Comparison of ENCODE assay signal across 29 cellular contexts in the genomic region with DNA sequence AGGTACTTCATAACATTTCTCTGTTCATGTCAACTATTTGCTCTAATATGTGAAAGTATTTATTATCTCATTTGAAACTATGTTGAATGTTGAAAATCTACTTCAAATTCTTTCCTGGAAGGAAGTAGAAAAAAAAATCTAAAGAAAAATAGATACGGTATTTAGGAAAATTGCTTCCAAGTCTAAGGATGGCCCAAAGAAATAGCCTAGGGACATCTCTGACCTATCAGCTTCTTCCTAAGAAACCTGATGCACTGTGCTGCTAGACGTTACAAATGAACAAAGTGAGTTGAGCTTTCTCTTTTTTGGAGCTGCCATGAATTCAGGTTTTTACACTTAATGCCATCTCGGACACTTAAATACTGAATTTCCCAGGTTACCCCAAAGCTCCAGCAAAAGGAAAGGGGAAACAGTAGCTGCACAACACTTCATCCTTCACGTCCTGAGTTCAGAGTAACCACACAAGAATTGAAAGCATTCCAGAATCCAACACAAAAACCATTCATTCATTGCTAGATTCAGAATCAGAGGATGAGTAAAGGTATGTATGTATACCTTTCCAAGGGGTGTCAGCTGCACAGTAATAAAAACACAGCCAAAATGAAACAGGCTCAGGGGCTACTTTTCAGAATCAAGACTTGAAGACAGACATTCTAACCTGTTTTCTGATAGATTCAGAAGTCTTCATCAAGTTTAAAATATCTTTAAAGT. TPM values are rescaled to one million over a fixed set of nuclear protein-coding genes. Genes with fewer than 3 reads are reported as not detected.
DNase-seq lines count a peak whose midpoint lies in the region; ATAC-seq, FAIRE-seq and TF ChIP-seq lines count a peak whose summit lies in the region.
"Had no signal": no experiment of that assay in that cellular context is flagged by ENCODE, and none has a peak within 500 bp of the region (broad histone marks: within the 10 kb centered on the region; RNA-seq: fewer than 3 reads in every experiment).

No MANE protein-coding gene starts in this region.

- no peak overlapping the region for H2BK5ac ChIP-seq in mesenchymal stem cell (ENCODE audit: low read depth, low read length, poor library complexity, severe bottlenecking)

- no peak overlapping the region for H3K27ac ChIP-seq in astrocyte (ENCODE audit: low read depth, low read length)
- peak overlapping the region; percentile 20 for H3K27ac ChIP-seq in mesenchymal stem cell (ENCODE audit: low read length, poor library complexity, severe bottlenecking)
- H3K27ac ChIP-seq in subcutaneous abdominal adipose tissue (ENCODE audit: low read depth, low read length) = peak overlapping the region; percentile 51
- H3K27ac ChIP-seq: BLaER1, cardiac muscle cell, left lung had no signal

- H3K14ac ChIP-seq in mesenchymal stem cell (ENCODE audit: low read length in 2 of 2) = no peak overlapping the region

- H3K4ac ChIP-seq in mesenchymal stem cell (ENCODE audit: low read depth in 1 of 2, low read length in 2 of 2) = no peak overlapping the region

- DNase-seq in EH (ENCODE audit: low read depth) (peak; percentile 34), astrocyte (ENCODE audit: low read depth) (peak; percentile 6), mesenchymal stem cell (no peak), Ammon's horn (ENCODE audit: low spot score) (no peak)
- DNase-seq in activated CD4-positive, alpha-beta T cell treated with anti-CD3 and anti-CD28 coated beads for 1 hour = no peak
- DNase-seq: ACHN; amniotic stem cell; glutamatergic neuron; HCEC 1CT; left lung; NCI-H146; NCI-H2107; NCI-H345; NCI-H748 treated with DMSO at 0.1 percent for 48 hours; Right ventricle myocardium superior; stimulated activated CD4-positive, alpha-beta T cell treated with anti-CD3 and anti-CD28 coated beads, Interleukin-15, amount 100 ng/mL, for 24 hours; stimulated activated CD4-positive, alpha-beta T cell treated with anti-CD3 and anti-CD28 coated beads, Interleukin-4, amount 100 ng/mL, for 4 hours; substantia nigra had no signal

- H2BK12ac ChIP-seq in mesenchymal stem cell (ENCODE audit: low read length in 2 of 2) = no peak overlapping the region

- no peak overlapping the region for H2BK15ac ChIP-seq in mesenchymal stem cell (ENCODE audit: low read depth, poor library complexity, severe bottlenecking)

- H4K20me1 ChIP-seq in astrocyte (ENCODE audit: insufficient read depth, low read length) = peaks cover 7% of the 10 kb centered on the region

- H3K9ac ChIP-seq in astrocyte (ENCODE audit: low read length) (peak overlapping the region; percentile 24), mesenchymal stem cell (ENCODE audit: low read length) (peak overlapping the region; percentile 13), subcutaneous abdominal adipose tissue (ENCODE audit: low read length in 5 of 5) (no peak overlapping the region)
- H3K9ac ChIP-seq: BLaER1 had no signal

- WGBS in mesenchymal stem cell = 99% methylated on average over 3 of the region's 4 CpGs

- H4K8ac ChIP-seq in mesenchymal stem cell (ENCODE audit: low read length) = no peak overlapping the region

- H2AFZ ChIP-seq in astrocyte (ENCODE audit: low read depth, low read length) (no peak overlapping the region), mesenchymal stem cell (ENCODE audit: low read depth, low read length) (no peak overlapping the region)

- H4K91ac ChIP-seq in mesenchymal stem cell (ENCODE audit: low read length) = no peak overlapping the region

- H3K79me1 ChIP-seq in mesenchymal stem cell (replicated peaks; ENCODE audit: low read length, poor library complexity, severe bottlenecking) = peaks cover 4% of the 10 kb centered on the region

- H3K27ac Mint-ChIP-seq in astrocyte (ENCODE audit: unreplicated experiment) = peak overlapping the region; percentile 6
- H3K27ac Mint-ChIP-seq: activated naive CD4-positive, alpha-beta T cell treated with anti-CD3 and anti-CD28 coated beads, Interleukin-2, amount 50 U/mL, for 24 hours had no signal

- H3K4me3 ChIP-seq in astrocyte (ENCODE audit: insufficient read depth, low read depth, low read length) (no peak overlapping the region), mesenchymal stem cell (ENCODE audit: insufficient read depth in 1 of 2, low read depth in 1 of 2, low read length in 2 of 2) (no peak overlapping the region), subcutaneous abdominal adipose tissue (ENCODE audit: low read depth in 1 of 5, low read length in 5 of 5) (no peak overlapping the region)
- H3K4me3 ChIP-seq: BLaER1, cardiac muscle cell, coronary artery, GM12878, left lung had no signal

- no peaks in the 10 kb centered on the region for H3K36me3 ChIP-seq in astrocyte (ENCODE audit: insufficient read depth, low read length)
- H3K36me3 ChIP-seq in mesenchymal stem cell (ENCODE audit: control insufficient read depth in 1 of 2, insufficient read depth in 2 of 2, low read depth in 1 of 2, low read length in 2 of 2) = peaks cover 7 to 21% of the 10 kb centered on the region in 2 experiments
- H3K36me3 ChIP-seq in subcutaneous abdominal adipose tissue (ENCODE audit: control insufficient read depth in 5 of 5, insufficient read depth in 5 of 5, low read length in 5 of 5) = peaks cover 0 to 3% (median 2%) of the 10 kb centered on the region in 5 donors
- H3K36me3 ChIP-seq: cardiac muscle cell, left lung had no signal

- no peak overlapping the region for H3K23ac ChIP-seq in mesenchymal stem cell (ENCODE audit: low read length in 2 of 2)

- no peak overlapping the region for H2BK120ac ChIP-seq in mesenchymal stem cell (ENCODE audit: low read depth, low read length)

- ATAC-seq in HG03196 (IDR thresholded peaks at IDR 0.05; ENCODE audit: unreplicated experiment) = no peak
- ATAC-seq: esophagus mucosa, GM12878, left lung, Panc1 had no signal

- H3K18ac ChIP-seq in mesenchymal stem cell (ENCODE audit: low read depth in 1 of 2, low read length in 2 of 2) = no peak overlapping the region

- H3K4me1 Mint-ChIP-seq in astrocyte (ENCODE audit: low read depth, unreplicated experiment) = peaks cover 27% of the 10 kb centered on the region

- peaks cover 83% of the 10 kb centered on the region for H3K79me2 ChIP-seq in astrocyte (ENCODE audit: insufficient read depth, low read length)

- H3K27me3 Mint-ChIP-seq in astrocyte (ENCODE audit: low read depth, unreplicated experiment) = no peaks in the 10 kb centered on the region
- H3K27me3 Mint-ChIP-seq: activated naive CD4-positive, alpha-beta T cell treated with anti-CD3 and anti-CD28 coated beads, Interleukin-2, amount 50 U/mL, for 24 hours had no signal

- peak overlapping the region; percentile 17 for H3K4me3 Mint-ChIP-seq in astrocyte (ENCODE audit: unreplicated experiment)
- H3K4me3 Mint-ChIP-seq: activated naive CD4-positive, alpha-beta T cell treated with anti-CD3 and anti-CD28 coated beads, Interleukin-2, amount 50 U/mL, for 24 hours had no signal

- H3K9me3 Mint-ChIP-seq in astrocyte (ENCODE audit: unreplicated experiment) = no peaks in the 10 kb centered on the region
- H3K9me3 Mint-ChIP-seq: activated naive CD4-positive, alpha-beta T cell treated with anti-CD3 and anti-CD28 coated beads, Interleukin-2, amount 50 U/mL, for 24 hours had no signal

- no peak for FAIRE-seq in astrocyte (lab: Jason Lieb, UNC)
- FAIRE-seq: GM12878 had no signal

- no peak overlapping the region for H2AK5ac ChIP-seq in mesenchymal stem cell (ENCODE audit: low read length, severe bottlenecking)

- H3K27me3 ChIP-seq in astrocyte (ENCODE audit: insufficient read depth, low read length) = no peaks in the 10 kb centered on the region
- H3K27me3 ChIP-seq in mesenchymal stem cell (ENCODE audit: control insufficient read depth in 1 of 2, insufficient read depth in 1 of 2, low read length in 2 of 2) = no peaks in the 10 kb centered on the region
- H3K27me3 ChIP-seq in subcutaneous abdominal adipose tissue (ENCODE audit: control insufficient read depth in 5 of 5, insufficient read depth in 4 of 5, low read length in 5 of 5) = no peaks in the 10 kb centered on the region
- H3K27me3 ChIP-seq: BLaER1, cardiac muscle cell, left lung had no signal

- H3K4me1 ChIP-seq in astrocyte (ENCODE audit: insufficient read depth, low read length) (peaks cover 33% of the 10 kb centered on the region), mesenchymal stem cell (ENCODE audit: control insufficient read depth, insufficient read depth, low read depth, low read length) (peaks cover 11% of the 10 kb centered on the region), subcutaneous abdominal adipose tissue (ENCODE audit: control insufficient read depth in 5 of 5, insufficient read depth in 5 of 5, low read length in 5 of 5) (peaks cover 4 to 29% (median 19%) of the 10 kb centered on the region in 5 donors)

- H3K4me2 ChIP-seq in astrocyte (ENCODE audit: low read length) = peak overlapping the region; percentile 18
- H3K4me2 ChIP-seq in mesenchymal stem cell (ENCODE audit: low read length, poor library complexity, severe bottlenecking) = no peak overlapping the region
- H3K4me2 ChIP-seq: BLaER1 had no signal

- H3K36me3 Mint-ChIP-seq in astrocyte (ENCODE audit: low read depth, unreplicated experiment) = peaks cover 5% of the 10 kb centered on the region

- no peak for TF ChIP-seq CTCF in astrocyte (IDR thresholded peaks at IDR 0.05; ENCODE audit: insufficient read depth, low read depth, low read length)

- H3K9me3 ChIP-seq in astrocyte (ENCODE audit: insufficient read depth, low read depth, low read length) (no peaks in the 10 kb centered on the region), mesenchymal stem cell (ENCODE audit: control insufficient read depth, low read length) (no peaks in the 10 kb centered on the region), subcutaneous abdominal adipose tissue (ENCODE audit: control insufficient read depth in 5 of 5, low read length in 5 of 5) (no peaks in the 10 kb centered on the region)
- H3K9me3 ChIP-seq: BLaER1, left lung had no signal

RNA-seq across cellular contexts. Expression of gene RMND1, which starts 7.9 kb away (rescaled TPM):
- total RNA-seq in astrocyte = 22.7 and 25.9 TPM in 2 replicates
- polyA plus RNA-seq in mesenchymal stem cell (2013, experiment 1 of 2) = 12.9 TPM
- polyA plus RNA-seq in mesenchymal stem cell (2013, experiment 2 of 2) = 12.5 TPM

RNA-seq across cellular contexts. Expression of gene CCDC170, which starts 49.8 kb away (rescaled TPM):
- 0.10 and 0.14 TPM in 2 replicates for total RNA-seq in astrocyte
- 0.64 TPM for polyA plus RNA-seq in mesenchymal stem cell (2013, experiment 1 of 2)
- polyA plus RNA-seq in mesenchymal stem cell (2013, experiment 2 of 2) = 0.75 TPM
- total RNA-seq: GM12878; myocyte; T-helper 2 cell treated with Interferon-gamma antibody and Interleukin-4, amounts not matched to agents 100 ng/mL and 5 ng/mL, for 36 hours had no signal
- polyA plus RNA-seq: cardiac muscle cell, GM12878 had no signal

RNA-seq across cellular contexts. Expression of gene ZBTB2, which starts 52.7 kb away (rescaled TPM):
- total RNA-seq in astrocyte = 19.3 and 20.8 TPM in 2 replicates
- polyA plus RNA-seq in mesenchymal stem cell (2013, experiment 1 of 2) = 18.4 TPM
- 18.0 TPM for polyA plus RNA-seq in mesenchymal stem cell (2013, experiment 2 of 2)

Comparison
In these comparisons a context has a peak if more than half of its experiments do, and no peak if none do; other contexts are left out.
1. DNase-seq: peak in EH (single experiment) and astrocyte (single experiment); none in mesenchymal stem cell (single experiment), activated CD4-positive, alpha-beta T cell treated with anti-CD3 and anti-CD28 coated beads for 1 hour (single experiment) and Ammon's horn (single experiment).
2. H3K9ac ChIP-seq: peak in astrocyte (single experiment) and mesenchymal stem cell (single experiment); none in subcutaneous abdominal adipose tissue (0 of 5).